ENCODE assay signal across 8 cellular contexts in genomic region chr13:73090116-73090811, GRCh38. TPM values are rescaled to one million over a fixed set of nuclear protein-coding genes. Genes with fewer than 3 reads are reported as not detected.
DNase-seq lines count a peak whose midpoint lies in the region; ATAC-seq and TF ChIP-seq lines count a peak whose summit lies in the region.

No MANE protein-coding gene starts in this region.

- H3K9ac ChIP-seq in duodenal mucosa (ENCODE audit: low read depth in 1 of 2, low read length in 2 of 2) (peak overlapping the region in 1 of 2 donors; percentile 18), Karpas-422 (ENCODE audit: low read length) (no peak overlapping the region)

- no peaks in the 10 kb centered on the region for H3K79me2 ChIP-seq in Karpas-422 (ENCODE audit: low read length)

- H4K20me1 ChIP-seq in Karpas-422 (ENCODE audit: insufficient read depth, low read depth, low read length): no peaks in the 10 kb centered on the region

- H3K4me2 ChIP-seq in Karpas-422 (ENCODE audit: low read depth, low read length, poor library complexity, severe bottlenecking): no peak overlapping the region

- no peaks in the 10 kb centered on the region for H3K9me2 ChIP-seq in Karpas-422 (replicated peaks; ENCODE audit: insufficient read depth, low read length)

- no peaks in the 10 kb centered on the region for H3K27me3 ChIP-seq in A673 (replicated peaks; ENCODE audit: insufficient read depth, low read depth, low read length, poor library complexity)
- H3K27me3 ChIP-seq in duodenal mucosa (ENCODE audit: control insufficient read depth in 1 of 2, insufficient read depth in 2 of 2, low read length in 2 of 2): no peaks in the 10 kb centered on the region
- H3K27me3 ChIP-seq in Karpas-422 (ENCODE audit: low read length): no peaks in the 10 kb centered on the region

- no peak for TF ChIP-seq CTCF in A673 (conservative IDR thresholded peaks at IDR 0.05; ENCODE audit: low read depth, low read length)
- no peak for TF ChIP-seq CTCF in omental fat pad (IDR thresholded peaks at IDR 0.05)

- POLR2A ChIA-PET in A673 (lab: Charles Lee; ENCODE audit: low non-redundant PET): no interaction called here

- peak; percentile 72 for DNase-seq in A673 (ENCODE audit: low spot score)
- DNase-seq in NCI-H2196 (lab: John Stamatoyannopoulos, UW; ENCODE audit: unreplicated experiment): peak; percentile 42
- DNase-seq in renal cortical epithelial cell (ENCODE audit: low read depth): peak; percentile 98
- DNase-seq in Karpas-422: no peak
- DNase-seq in omental fat pad (ENCODE audit: low spot score): no peak
- DNase-seq in putamen (ENCODE audit: low spot score): no peak

- H3K27ac ChIP-seq in A673 (ENCODE audit: low read depth, low read length, poor library complexity, severe bottlenecking): no peak overlapping the region
- H3K27ac ChIP-seq in duodenal mucosa (ENCODE audit: low read depth, low read length): peak overlapping the region; percentile 46
- H3K27ac ChIP-seq in Karpas-422 (ENCODE audit: low read length): no peak overlapping the region

- no peak overlapping the region for H3K4me3 ChIP-seq in A673 (ENCODE audit: low read depth, low read length, poor library complexity, severe bottlenecking)
- no peak overlapping the region for H3K4me3 ChIP-seq in duodenal mucosa (ENCODE audit: low read depth in 1 of 2, low read length in 2 of 2)
- H3K4me3 ChIP-seq in Karpas-422 (ENCODE audit: low read length): no peak overlapping the region

- H2AFZ ChIP-seq in Karpas-422 (ENCODE audit: low read length): no peak overlapping the region

- CTCF ChIA-PET in A673 (lab: Charles Lee): no interaction called here

- H3K9me3 ChIP-seq in A673 (ENCODE audit: low read depth, low read length, poor library complexity, severe bottlenecking) (peaks cover 3% of the 10 kb centered on the region), duodenal mucosa (ENCODE audit: control insufficient read depth in 1 of 2, low read length in 2 of 2) (peaks cover 3 to 4% of the 10 kb centered on the region in 2 donors), Karpas-422 (ENCODE audit: low read length) (no peaks in the 10 kb centered on the region)

- BruUV-seq in A673 (replicated peaks; lab: Mats Ljungman, UMichigan): no TSS peak

- H3K4me1 ChIP-seq in A673 (ENCODE audit: insufficient read depth, low read length, poor library complexity, severe bottlenecking): peaks cover 4% of the 10 kb centered on the region
- peaks cover 5 to 11% of the 10 kb centered on the region in 2 donors for H3K4me1 ChIP-seq in duodenal mucosa (ENCODE audit: control insufficient read depth in 1 of 2, insufficient read depth in 2 of 2, low read length in 2 of 2)
- no peaks in the 10 kb centered on the region for H3K4me1 ChIP-seq in Karpas-422 (ENCODE audit: low read length)

- intact Hi-C loops in A673 (cut with micrococcal nuclease; ENCODE audit: unreplicated experiment): no loop called here

- no peaks in the 10 kb centered on the region for H3K36me3 ChIP-seq in A673 (ENCODE audit: insufficient read depth, low read length, poor library complexity, severe bottlenecking)
- H3K36me3 ChIP-seq in duodenal mucosa (ENCODE audit: control insufficient read depth in 1 of 2, insufficient read depth in 2 of 2, low read length in 2 of 2): no peaks in the 10 kb centered on the region
- H3K36me3 ChIP-seq in Karpas-422 (ENCODE audit: insufficient read depth, low read length): no peaks in the 10 kb centered on the region

- ATAC-seq in GM21423 (IDR thresholded peaks at IDR 0.05; ENCODE audit: unreplicated experiment): peak; percentile 62
- no peak for ATAC-seq in omental fat pad (ENCODE audit: low FRiP score)

RNA-seq across cellular contexts. Expression of gene KLF5, which starts 31.5 kb away (rescaled TPM):
- 4.0 and 7.2 TPM in 2 replicates for total RNA-seq in A673 (2021)
- 6.8 and 7.4 TPM in 2 replicates for total RNA-seq in renal cortical epithelial cell
- total RNA-seq in Karpas-422 (2014; rRNA removed; shearing (Covaris generic); ENCODE audit: low replicate concordance): 1.9 and 2.3 TPM in 2 replicates
- 10 to 100 TPM in 2 of 4 donors, 1 to 10 TPM in 2; 3.6 to 32.3 (median 9.6) TPM for total RNA-seq in omental fat pad

Comparison
In these comparisons a context has a peak if more than half of its experiments do, and no peak if none do; other contexts are left out.
1. DNase-seq: peak in A673 (single experiment), NCI-H2196 (single experiment) and renal cortical epithelial cell (single experiment); none in Karpas-422 (single experiment), omental fat pad (single experiment) and putamen (single experiment).